ENCODE assay signal across 21 cellular contexts in the genomic region with DNA sequence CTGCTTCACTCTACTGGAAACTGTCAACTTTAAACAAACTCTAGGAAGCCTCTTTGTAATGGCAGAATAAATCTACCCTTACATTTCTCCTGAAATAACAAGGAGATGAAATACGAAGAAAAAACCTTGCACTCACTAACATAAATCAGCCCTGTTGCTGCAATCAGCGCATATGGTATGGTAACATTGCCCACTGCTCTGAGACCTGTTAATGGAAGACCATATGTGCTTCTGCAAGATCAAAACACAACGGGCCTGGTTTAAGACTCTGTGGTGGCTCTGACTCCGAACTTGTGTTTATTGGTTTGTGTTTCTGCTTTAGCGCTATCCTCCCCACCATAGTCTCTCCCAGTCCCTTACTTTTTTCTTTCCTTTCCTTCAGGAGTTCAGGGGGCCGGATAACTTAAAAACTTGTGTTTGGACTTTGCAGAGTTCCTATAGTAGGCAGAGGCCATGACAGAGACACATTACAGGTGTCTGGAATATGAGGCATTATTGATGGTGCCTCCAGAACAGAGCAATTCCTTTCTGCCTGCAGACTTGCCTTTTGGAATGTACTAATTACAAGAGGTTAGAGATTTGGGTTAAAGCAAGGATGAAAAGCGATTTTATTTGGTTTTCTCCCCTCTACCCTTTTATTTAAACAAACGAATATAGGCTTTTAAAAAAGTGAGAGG.
"Had no signal": no experiment of that assay in that cellular context is flagged by ENCODE, and none has a peak within 500 bp of the region (broad histone marks: within the 10 kb centered on the region; RNA-seq: fewer than 3 reads in every experiment).

No MANE protein-coding gene starts in this region.

- H3K4me3 ChIP-seq: dorsolateral prefrontal cortex, lung, mucosa of descending colon, neural progenitor cell, prostate gland, right atrium auricular region, sigmoid colon, stomach, thyroid gland, upper lobe of left lung, uterus had no signal

- H3K4me3 Mint-ChIP-seq: memory B cell; mesothelial cell of epicardium; naive B cell; natural killer cell treated with Interleukin-12 subunit alpha and Interleukin-12 subunit beta and Interleukin-15 and Interleukin-18, amount 100 ng/mL, for 72 hours; neural progenitor cell; stimulated activated effector memory CD8-positive, alpha-beta T cell treated with anti-CD3 and anti-CD28 coated beads, Interleukin-12 subunit alpha, Interleukin-12 subunit beta, amount 100 ng/mL, for 72 hours had no signal

- H3K27me3 ChIP-seq: dorsolateral prefrontal cortex, neural progenitor cell, right atrium auricular region, stomach, thyroid gland, upper lobe of left lung, uterus had no signal

- ATAC-seq: natural killer cell treated with Interleukin-12 subunit alpha and Interleukin-12 subunit beta and Interleukin-15 and Interleukin-18, amount 100 ng/mL, for 72 hours; stimulated activated effector memory CD8-positive, alpha-beta T cell treated with anti-CD3 and anti-CD28 coated beads, Interleukin-12 subunit alpha, Interleukin-12 subunit beta, amount 100 ng/mL, for 72 hours had no signal

- DNase-seq: dorsolateral prefrontal cortex; effector CD4-positive, alpha-beta T cell; hypothalamus; mucosa of descending colon; naive B cell; sigmoid colon; stimulated activated CD4-positive, alpha-beta T cell treated with anti-CD3 and anti-CD28 coated beads, Interleukin-2, amount 100 ng/mL, for 24 hours; stimulated activated CD4-positive, alpha-beta T cell treated with anti-CD3 and anti-CD28 coated beads, Interleukin-4, amount 100 ng/mL, for 24 hours; stimulated activated naive CD4-positive, alpha-beta T cell treated with Interleukin-2 at 50 U/mL for 16 hours; thyroid gland; uterus had no signal

- H3K27ac ChIP-seq: dorsolateral prefrontal cortex, neural progenitor cell, prostate gland, right atrium auricular region, sigmoid colon, stomach, thyroid gland, upper lobe of left lung, uterus had no signal

- H3K9me3 Mint-ChIP-seq: memory B cell; mesothelial cell of epicardium; natural killer cell treated with Interleukin-12 subunit alpha and Interleukin-12 subunit beta and Interleukin-15 and Interleukin-18, amount 100 ng/mL, for 72 hours; stimulated activated effector memory CD8-positive, alpha-beta T cell treated with anti-CD3 and anti-CD28 coated beads, Interleukin-12 subunit alpha, Interleukin-12 subunit beta, amount 100 ng/mL, for 72 hours had no signal

- H3K4me1 ChIP-seq: neural progenitor cell, prostate gland, right atrium auricular region, stomach, thyroid gland, uterus had no signal

- H3K27ac Mint-ChIP-seq: memory B cell; mesothelial cell of epicardium; naive B cell; natural killer cell treated with Interleukin-12 subunit alpha and Interleukin-12 subunit beta and Interleukin-15 and Interleukin-18, amount 100 ng/mL, for 72 hours; neural progenitor cell; stimulated activated effector memory CD8-positive, alpha-beta T cell treated with anti-CD3 and anti-CD28 coated beads, Interleukin-12 subunit alpha, Interleukin-12 subunit beta, amount 100 ng/mL, for 72 hours had no signal

- H3K9me3 ChIP-seq: mucosa of descending colon, prostate gland, right atrium auricular region, sigmoid colon, stomach, thyroid gland, upper lobe of left lung, uterus had no signal

- H3K4me1 Mint-ChIP-seq: memory B cell; naive B cell; stimulated activated effector memory CD8-positive, alpha-beta T cell treated with anti-CD3 and anti-CD28 coated beads, Interleukin-12 subunit alpha, Interleukin-12 subunit beta, amount 100 ng/mL, for 72 hours had no signal

- H3K27me3 Mint-ChIP-seq: memory B cell had no signal

- H3K36me3 Mint-ChIP-seq: memory B cell; mesothelial cell of epicardium; naive B cell; natural killer cell treated with Interleukin-12 subunit alpha and Interleukin-12 subunit beta and Interleukin-15 and Interleukin-18, amount 100 ng/mL, for 72 hours; stimulated activated effector memory CD8-positive, alpha-beta T cell treated with anti-CD3 and anti-CD28 coated beads, Interleukin-12 subunit alpha, Interleukin-12 subunit beta, amount 100 ng/mL, for 72 hours had no signal

- H3K36me3 ChIP-seq: neural progenitor cell, prostate gland, right atrium auricular region, sigmoid colon, stomach, thyroid gland, upper lobe of left lung, uterus had no signal

- H2AFZ ChIP-seq: neural progenitor cell had no signal

- H3K4me2 ChIP-seq: neural progenitor cell had no signal

- H3K9ac ChIP-seq: neural progenitor cell had no signal
